Comparison of ENCODE assay signal across 13 cellular contexts in genomic region chr2:45721150-45721549, GRCh38.
"Had no signal": no experiment of that assay in that cellular context is flagged by ENCODE, and none has a peak within 500 bp of the region (broad histone marks: within the 10 kb centered on the region; RNA-seq: fewer than 3 reads in every experiment).

No MANE protein-coding gene starts in this region.

- H2AFZ ChIP-seq: neural progenitor cell had no signal

- H3K27ac ChIP-seq: brain microvascular endothelial cell, neural progenitor cell, pancreas, vagina had no signal

- H3K9me3 ChIP-seq: pancreas, vagina had no signal

- H3K9ac ChIP-seq: neural progenitor cell had no signal

- ATAC-seq: pancreas had no signal

- H3K36me3 ChIP-seq: brain microvascular endothelial cell, neural progenitor cell, pancreas, vagina had no signal

- H3K9me3 Mint-ChIP-seq: activated CD4-positive, alpha-beta T cell treated with anti-CD3 and anti-CD28 coated beads, Interleukin-2, amount 10 ng/mL, durations not matched to agents 24 days and 14 days; activated naive CD8-positive, alpha-beta T cell treated with anti-CD3 and anti-CD28 coated beads, Interleukin-2, amount 10 ng/mL, durations not matched to agents 7 days and 5 days; central memory CD8-positive, alpha-beta T cell; neural progenitor cell had no signal

- H3K36me3 Mint-ChIP-seq: neural progenitor cell had no signal

- H3K4me3 Mint-ChIP-seq: activated CD4-positive, alpha-beta T cell treated with anti-CD3 and anti-CD28 coated beads, Interleukin-2, amount 10 ng/mL, durations not matched to agents 24 days and 14 days; activated naive CD8-positive, alpha-beta T cell treated with anti-CD3 and anti-CD28 coated beads, Interleukin-2, amount 10 ng/mL, durations not matched to agents 7 days and 5 days; central memory CD8-positive, alpha-beta T cell; neural progenitor cell had no signal

- DNase-seq: activated CD4-positive, alpha-beta T cell treated with anti-CD3 and anti-CD28 coated beads, Interleukin-2, amount 10 ng/mL, durations not matched to agents 24 days and 14 days; activated CD8-positive, alpha-beta memory T cell treated with anti-CD3 and anti-CD28 coated beads for 24 hours; activated naive CD4-positive, alpha-beta T cell; activated naive CD8-positive, alpha-beta T cell treated with anti-CD3 and anti-CD28 coated beads, Interleukin-2, amount 10 ng/mL, durations not matched to agents 7 days and 5 days; brain microvascular endothelial cell; cortex of kidney; effector memory CD4-positive, alpha-beta T cell; foreskin melanocyte; pancreas; stimulated activated CD4-positive, alpha-beta T cell treated with anti-CD3 and anti-CD28 coated beads, Interleukin-1b, Interleukin-23, amount 100 ng/mL, for 48 hours had no signal

- H3K4me1 ChIP-seq: neural progenitor cell, pancreas had no signal

- H3K27me3 ChIP-seq: brain microvascular endothelial cell, neural progenitor cell, pancreas, vagina had no signal

- H3K4me3 ChIP-seq: neural progenitor cell, pancreas, vagina had no signal

- H3K4me2 ChIP-seq: neural progenitor cell had no signal

- H3K27ac Mint-ChIP-seq: activated CD4-positive, alpha-beta T cell treated with anti-CD3 and anti-CD28 coated beads, Interleukin-2, amount 10 ng/mL, durations not matched to agents 24 days and 14 days; activated naive CD8-positive, alpha-beta T cell treated with anti-CD3 and anti-CD28 coated beads, Interleukin-2, amount 10 ng/mL, durations not matched to agents 7 days and 5 days; neural progenitor cell had no signal

- H3K27me3 Mint-ChIP-seq: activated CD4-positive, alpha-beta T cell treated with anti-CD3 and anti-CD28 coated beads, Interleukin-2, amount 10 ng/mL, durations not matched to agents 24 days and 14 days; activated naive CD8-positive, alpha-beta T cell treated with anti-CD3 and anti-CD28 coated beads, Interleukin-2, amount 10 ng/mL, durations not matched to agents 7 days and 5 days; central memory CD8-positive, alpha-beta T cell had no signal
